19 cellular contexts compared by ENCODE assay signal in genomic region chr5:14591548-14591947, GRCh38. TPM values are rescaled to one million over a fixed set of nuclear protein-coding genes. Genes with fewer than 3 reads are reported as not detected.
DNase-seq lines count a peak whose midpoint lies in the region; ATAC-seq and TF ChIP-seq lines count a peak whose summit lies in the region.
"Had no signal": no experiment of that assay in that cellular context is flagged by ENCODE, and none has a peak within 500 bp of the region (broad histone marks: within the 10 kb centered on the region; RNA-seq: fewer than 3 reads in every experiment).

No MANE protein-coding gene starts in this region.

- no peaks in the 10 kb centered on the region for H3K9me3 ChIP-seq in CD4-positive, alpha-beta T cell (ENCODE audit: control insufficient read depth, low read length)
- H3K9me3 ChIP-seq in naive thymus-derived CD4-positive, alpha-beta T cell (ENCODE audit: control insufficient read depth in 2 of 3, low read length in 3 of 3): no peaks in the 10 kb centered on the region
- H3K9me3 ChIP-seq: right atrium auricular region had no signal

- no peaks in the 10 kb centered on the region for H3K27me3 Mint-ChIP-seq in CD4-positive, alpha-beta T cell
- no peaks in the 10 kb centered on the region for H3K27me3 Mint-ChIP-seq in naive thymus-derived CD4-positive, alpha-beta T cell
- H3K27me3 Mint-ChIP-seq: activated CD4-positive, alpha-beta T cell treated with anti-CD3 and anti-CD28 coated beads, Interleukin-2, amount 10 ng/mL, durations not matched to agents 24 days and 14 days had no signal

- H3K27ac Mint-ChIP-seq in CD4-positive, alpha-beta T cell: peak overlapping the region; percentile 91
- H3K27ac Mint-ChIP-seq in naive thymus-derived CD4-positive, alpha-beta T cell: peak overlapping the region in 8 of 9 donors; percentile 8 to 99 (median 68)

- H3K27ac ChIP-seq in CD4-positive, alpha-beta T cell (ENCODE audit: low read depth, low read length): no peak overlapping the region
- no peak overlapping the region for H3K27ac ChIP-seq in naive thymus-derived CD4-positive, alpha-beta T cell (ENCODE audit: low read depth, low read length)
- H3K27ac ChIP-seq: right atrium auricular region, SK-N-MC had no signal

- TF ChIP-seq CTCF in CD4-positive, alpha-beta T cell (IDR thresholded peaks at IDR 0.05): no peak
- no peak for TF ChIP-seq CTCF in choroid plexus epithelial cell (conservative IDR thresholded peaks at IDR 0.05; ENCODE audit: low read depth, low read length)

- no peaks in the 10 kb centered on the region for H3K36me3 ChIP-seq in naive thymus-derived CD4-positive, alpha-beta T cell (ENCODE audit: control insufficient read depth in 2 of 3, insufficient read depth in 3 of 3, low read length in 3 of 3)
- H3K36me3 ChIP-seq: right atrium auricular region had no signal

- peaks cover 93% of the 10 kb centered on the region for H3K4me1 Mint-ChIP-seq in CD4-positive, alpha-beta T cell (ENCODE audit: low read depth)
- H3K4me1 Mint-ChIP-seq in naive thymus-derived CD4-positive, alpha-beta T cell: peaks cover 73 to 97% (median 91%) of the 10 kb centered on the region in 7 donors

- no peaks in the 10 kb centered on the region for H3K27me3 ChIP-seq in CD4-positive, alpha-beta T cell (ENCODE audit: control insufficient read depth, insufficient read depth, low read length)
- H3K27me3 ChIP-seq in naive thymus-derived CD4-positive, alpha-beta T cell (ENCODE audit: control insufficient read depth in 2 of 2, insufficient read depth in 2 of 2, low read length in 2 of 2): no peaks in the 10 kb centered on the region
- H3K27me3 ChIP-seq: right atrium auricular region had no signal

- peaks cover 43 to 59% of the 10 kb centered on the region in 2 donors for H3K4me1 ChIP-seq in naive thymus-derived CD4-positive, alpha-beta T cell (ENCODE audit: control insufficient read depth in 2 of 2, insufficient read depth in 2 of 2, low read length in 2 of 2)
- H3K4me1 ChIP-seq: right atrium auricular region had no signal

- intact Hi-C loops in CD4-positive, alpha-beta T cell (cut with DNase I, micrococcal nuclease): no loop called here
- intact Hi-C loops in naive thymus-derived CD4-positive, alpha-beta T cell (cut with micrococcal nuclease): loop anchor here (10.0 kb wide), 3 partner anchors 213 to 1873 kb away; partner anchors contain the start of gene ZNF622 (in 1 of the 2)

- no peaks in the 10 kb centered on the region for H3K9me3 Mint-ChIP-seq in CD4-positive, alpha-beta T cell
- H3K9me3 Mint-ChIP-seq in naive thymus-derived CD4-positive, alpha-beta T cell: no peaks in the 10 kb centered on the region
- H3K9me3 Mint-ChIP-seq: activated CD4-positive, alpha-beta T cell treated with anti-CD3 and anti-CD28 coated beads, Interleukin-2, amount 10 ng/mL, durations not matched to agents 24 days and 14 days had no signal

- no peak for DNase-seq in CD4-positive, alpha-beta T cell
- DNase-seq in HuH-7.5 (ENCODE audit: low spot score) (peak; percentile 34), choroid plexus epithelial cell (ENCODE audit: low read depth) (peak; percentile 12), GM19240 (ENCODE audit: insufficient read length, low spot score) (no peak), glomerular visceral epithelial cell (ENCODE audit: extremely low spot score) (no peak)
- no peak for DNase-seq in naive thymus-derived CD4-positive, alpha-beta T cell
- DNase-seq: activated CD4-positive, alpha-beta T cell treated with anti-CD3 and anti-CD28 coated beads, Interleukin-2, amount 10 ng/mL, durations not matched to agents 24 days and 14 days; effector CD4-positive, alpha-beta T cell; GOT3; Karpas-422; kidney glomerular epithelial cell; midbrain; NCI-H1417 treated with DMSO at 0.1 percent for 48 hours; NCI-H2171 treated with DMSO at 0.1 percent for 48 hours; NCI-H748 treated with DMSO at 0.1 percent for 48 hours; nucleus accumbens had no signal

- no peak for ATAC-seq in CD4-positive, alpha-beta T cell (ENCODE audit: poor library complexity)
- ATAC-seq in naive thymus-derived CD4-positive, alpha-beta T cell: no peak
- ATAC-seq in GM21360 (IDR thresholded peaks at IDR 0.05; ENCODE audit: unreplicated experiment): no peak

- CTCF ChIA-PET in CD4-positive, alpha-beta T cell (lab: Charles Lee): interaction anchor here (1.0 kb wide), 2 partner anchors 57 to 75 kb away, joined by 3 read pairs; no protein-coding TSS in a partner anchor
- CTCF ChIA-PET in naive thymus-derived CD4-positive, alpha-beta T cell (lab: Charles Lee): interaction anchor here (1.1 to 3.1 kb wide), 3 partner anchors 7 to 57 kb away, joined by 3 to 13 read pairs (median 4); partner anchors contain the start of gene OTULINL

- no peak overlapping the region for H3K4me3 ChIP-seq in choroid plexus epithelial cell (ENCODE audit: low read depth, low read length)
- no peak overlapping the region for H3K4me3 ChIP-seq in naive thymus-derived CD4-positive, alpha-beta T cell (ENCODE audit: low read length)
- H3K4me3 ChIP-seq: right atrium auricular region, SK-N-MC had no signal

- no peak overlapping the region for H3K4me3 Mint-ChIP-seq in CD4-positive, alpha-beta T cell
- H3K4me3 Mint-ChIP-seq in naive thymus-derived CD4-positive, alpha-beta T cell: no peak overlapping the region
- H3K4me3 Mint-ChIP-seq: activated CD4-positive, alpha-beta T cell treated with anti-CD3 and anti-CD28 coated beads, Interleukin-2, amount 10 ng/mL, durations not matched to agents 24 days and 14 days had no signal

- H3K36me3 Mint-ChIP-seq in CD4-positive, alpha-beta T cell (ENCODE audit: low read depth): no peaks in the 10 kb centered on the region
- peaks cover 0 to 29% (median 0%) of the 10 kb centered on the region in 5 donors for H3K36me3 Mint-ChIP-seq in naive thymus-derived CD4-positive, alpha-beta T cell

- POLR2A ChIA-PET in CD4-positive, alpha-beta T cell (lab: Charles Lee): interaction anchor here (1.0 to 5.7 kb wide), 2 partner anchors 8 to 21 kb away, joined by 3 to 85 read pairs; partner anchors contain the start of gene OTULINL
- POLR2A ChIA-PET in naive thymus-derived CD4-positive, alpha-beta T cell (lab: Charles Lee): interaction anchor here (0.8 to 6.6 kb wide), 4 partner anchors 9 to 23 kb away, joined by 3 to 65 read pairs (median 4); partner anchors contain the start of gene OTULINL

RNA-seq across cellular contexts. Expression of gene OTULINL, which starts 10.0 kb away (rescaled TPM):
- total RNA-seq in CD4-positive, alpha-beta T cell: 10 to 100 TPM; 55.6 to 60.9 TPM
- 10 to 100 TPM; 26.1 to 44.7 (median 32.4) TPM for total RNA-seq in naive thymus-derived CD4-positive, alpha-beta T cell
- polyA plus RNA-seq in naive thymus-derived CD4-positive, alpha-beta T cell: 10 to 100 TPM; 25.7 to 31.0 TPM

Comparison
In these comparisons a context has a peak if more than half of its experiments do, and no peak if none do; other contexts are left out.
1. DNase-seq: peak in HuH-7.5 (single experiment) and choroid plexus epithelial cell (single experiment); none in CD4-positive, alpha-beta T cell (0 of 10), naive thymus-derived CD4-positive, alpha-beta T cell (0 of 9), GM19240 (single experiment) and glomerular visceral epithelial cell (single experiment).
2. intact Hi-C loops: an anchor here in naive thymus-derived CD4-positive, alpha-beta T cell (10.0 kb wide); none called in CD4-positive, alpha-beta T cell.